In genomic region chr2:3639653-3640052, GRCh38 we compare ENCODE assay signal across 18 cellular contexts. TPM values are rescaled to one million over a fixed set of nuclear protein-coding genes. Genes with fewer than 3 reads are reported as not detected.
DNase-seq lines count a peak whose midpoint lies in the region; ATAC-seq and TF ChIP-seq lines count a peak whose summit lies in the region.
"Had no signal": no experiment of that assay in that cellular context is flagged by ENCODE, and none has a peak within 500 bp of the region (broad histone marks: within the 10 kb centered on the region; RNA-seq: fewer than 3 reads in every experiment).

No MANE protein-coding gene starts in this region.

- POLR2A ChIA-PET in activated CD4-positive, alpha-beta T cell treated with anti-CD3 and anti-CD28 coated beads for 36 hours (lab: Charles Lee), result no interaction called here

- no peaks in the 10 kb centered on the region for H4K20me1 ChIP-seq in osteoblast (ENCODE audit: insufficient read depth, low read length)

- TF ChIP-seq CTCF in osteoblast (IDR thresholded peaks at IDR 0.05; ENCODE audit: extremely low read depth, low read depth, low read length) (no peak), tibial artery (IDR thresholded peaks at IDR 0.05) (no peak)

- no peak overlapping the region for H3K4me3 Mint-ChIP-seq in activated CD8-positive, alpha-beta memory T cell treated with anti-CD3 and anti-CD28 coated beads, Interleukin-2, amount 10 ng/mL, durations not matched to agents 7 days and 5 days
- no peak overlapping the region for H3K4me3 Mint-ChIP-seq in activated CD4-positive, alpha-beta T cell treated with anti-CD3 and anti-CD28 coated beads for 36 hours
- H3K4me3 Mint-ChIP-seq: CD8-positive, alpha-beta T cell had no signal

- CTCF ChIA-PET in activated CD8-positive, alpha-beta memory T cell treated with anti-CD3 and anti-CD28 coated beads, Interleukin-2, amount 10 ng/mL, durations not matched to agents 7 days and 5 days (lab: Charles Lee), result no interaction called here
- CTCF ChIA-PET in activated CD4-positive, alpha-beta T cell treated with anti-CD3 and anti-CD28 coated beads for 36 hours (lab: Charles Lee), result interaction anchor here (0.8 kb wide), 1 partner anchor 56 kb away, joined by 3 read pairs; no protein-coding TSS in a partner anchor

- no peak overlapping the region for H3K4me2 ChIP-seq in osteoblast (ENCODE audit: insufficient read depth, low read length)

- H3K4me3 ChIP-seq in osteoblast (ENCODE audit: insufficient read depth, low read length), result no peak overlapping the region
- H3K4me3 ChIP-seq in tibial artery, result no peak overlapping the region
- H3K4me3 ChIP-seq: HAP-1 had no signal

- no peaks in the 10 kb centered on the region for H3K79me2 ChIP-seq in osteoblast (ENCODE audit: insufficient read depth, low read length)

- no peak overlapping the region for H3K27ac ChIP-seq in osteoblast (ENCODE audit: low read depth, low read length)
- no peak overlapping the region for H3K27ac ChIP-seq in tibial artery
- H3K27ac ChIP-seq: HL-60 had no signal

- no peaks in the 10 kb centered on the region for H3K9me3 Mint-ChIP-seq in activated CD8-positive, alpha-beta memory T cell treated with anti-CD3 and anti-CD28 coated beads, Interleukin-2, amount 10 ng/mL, durations not matched to agents 7 days and 5 days (ENCODE audit: low read depth)
- no peaks in the 10 kb centered on the region for H3K9me3 Mint-ChIP-seq in activated CD4-positive, alpha-beta T cell treated with anti-CD3 and anti-CD28 coated beads for 36 hours (ENCODE audit: low read depth)
- H3K9me3 Mint-ChIP-seq: CD8-positive, alpha-beta T cell had no signal

- H3K36me3 ChIP-seq in osteoblast (ENCODE audit: insufficient read depth, low read length), result no peaks in the 10 kb centered on the region
- H3K36me3 ChIP-seq in tibial artery, result no peaks in the 10 kb centered on the region
- H3K36me3 ChIP-seq: HAP-1 had no signal

- no peaks in the 10 kb centered on the region for H3K36me3 Mint-ChIP-seq in activated CD8-positive, alpha-beta memory T cell treated with anti-CD3 and anti-CD28 coated beads, Interleukin-2, amount 10 ng/mL, durations not matched to agents 7 days and 5 days
- H3K36me3 Mint-ChIP-seq in activated CD4-positive, alpha-beta T cell treated with anti-CD3 and anti-CD28 coated beads for 36 hours (ENCODE audit: low read depth), result no peaks in the 10 kb centered on the region
- H3K36me3 Mint-ChIP-seq: CD8-positive, alpha-beta T cell had no signal

- H3K4me1 ChIP-seq in osteoblast (ENCODE audit: insufficient read depth, low read length), result no peaks in the 10 kb centered on the region
- H3K4me1 ChIP-seq in tibial artery, result no peaks in the 10 kb centered on the region
- H3K4me1 ChIP-seq: HAP-1 had no signal

- H3K27me3 Mint-ChIP-seq in activated CD8-positive, alpha-beta memory T cell treated with anti-CD3 and anti-CD28 coated beads, Interleukin-2, amount 10 ng/mL, durations not matched to agents 7 days and 5 days, result no peaks in the 10 kb centered on the region
- no peaks in the 10 kb centered on the region for H3K27me3 Mint-ChIP-seq in activated CD4-positive, alpha-beta T cell treated with anti-CD3 and anti-CD28 coated beads for 36 hours

- H3K27me3 ChIP-seq in osteoblast (ENCODE audit: insufficient read depth, low read length) (no peaks in the 10 kb centered on the region), tibial artery (peaks cover 0 to 7% of the 10 kb centered on the region in 2 donors)

- ATAC-seq in activated CD8-positive, alpha-beta memory T cell treated with anti-CD3 and anti-CD28 coated beads, Interleukin-2, amount 10 ng/mL, durations not matched to agents 7 days and 5 days, result no peak
- ATAC-seq in activated CD4-positive, alpha-beta T cell treated with anti-CD3 and anti-CD28 coated beads for 36 hours, result no peak
- ATAC-seq: CD8-positive, alpha-beta T cell; PC-3 had no signal

- H3K27ac Mint-ChIP-seq in activated CD8-positive, alpha-beta memory T cell treated with anti-CD3 and anti-CD28 coated beads, Interleukin-2, amount 10 ng/mL, durations not matched to agents 7 days and 5 days, result no peak overlapping the region
- H3K27ac Mint-ChIP-seq in activated CD4-positive, alpha-beta T cell treated with anti-CD3 and anti-CD28 coated beads for 36 hours, result no peak overlapping the region
- H3K27ac Mint-ChIP-seq: CD8-positive, alpha-beta T cell had no signal

- no peak overlapping the region for H2AFZ ChIP-seq in osteoblast (ENCODE audit: low read length)

- peak; percentile 33 for DNase-seq in activated CD8-positive, alpha-beta memory T cell treated with anti-CD3 and anti-CD28 coated beads, Interleukin-2, amount 10 ng/mL, durations not matched to agents 7 days and 5 days
- DNase-seq in activated CD8-positive, alpha-beta memory T cell treated with anti-CD3 and anti-CD28 coated beads for 24 hours, result no peak
- DNase-seq in SK-N-DZ (ENCODE audit: low spot score) (peak; percentile 45), osteoblast (ENCODE audit: insufficient read length, low spot score, missing footprints) (peak; percentile 44), tibial artery (peak; percentile 15 to 28), UCSD-AML1 (lab: John Stamatoyannopoulos, UW; ENCODE audit: unreplicated experiment) (no peak), NCI-H1105 (lab: John Stamatoyannopoulos, UW) (no peak)
- DNase-seq in activated CD4-positive, alpha-beta T cell treated with anti-CD3 and anti-CD28 coated beads for 36 hours, result no peak
- DNase-seq: 8988T, NCI-H1436, NCI-H2029 treated with DMSO at 0.1 percent for 48 hours, NCI-H2171 treated with DMSO at 0.1 percent for 48 hours, PC-3 had no signal

- intact Hi-C loops in tibial artery (cut with DNase I; ENCODE audit: low total_unique reads), result no loop called here
- intact Hi-C loops in activated CD4-positive, alpha-beta T cell treated with anti-CD3 and anti-CD28 coated beads for 36 hours (cut with DNase I, micrococcal nuclease), result no loop called here

- no peaks in the 10 kb centered on the region for H3K9me3 ChIP-seq in osteoblast (ENCODE audit: low read depth, low read length)
- H3K9me3 ChIP-seq in tibial artery, result no peaks in the 10 kb centered on the region
- H3K9me3 ChIP-seq: HAP-1 had no signal

- H3K4me1 Mint-ChIP-seq in activated CD8-positive, alpha-beta memory T cell treated with anti-CD3 and anti-CD28 coated beads, Interleukin-2, amount 10 ng/mL, durations not matched to agents 7 days and 5 days, result no peaks in the 10 kb centered on the region
- no peaks in the 10 kb centered on the region for H3K4me1 Mint-ChIP-seq in activated CD4-positive, alpha-beta T cell treated with anti-CD3 and anti-CD28 coated beads for 36 hours

RNA-seq across cellular contexts. Expression of gene ALLC, which starts 18.3 kb away (rescaled TPM):
- not detected for total RNA-seq in activated CD8-positive, alpha-beta memory T cell treated with anti-CD3 and anti-CD28 coated beads, Interleukin-2, amount 10 ng/mL, durations not matched to agents 7 days and 5 days
- polyA plus RNA-seq in SK-N-DZ (2014; cell fraction: cytosol; rRNA removed), result 0.15 TPM in 1 of 2 replicates, not detected in the other
- 0.21 and 0.38 TPM in 2 replicates for polyA plus RNA-seq in SK-N-DZ (2014; cell fraction: nucleus; rRNA removed)
- not detected in 2 replicates for total RNA-seq in osteoblast
- total RNA-seq in activated CD4-positive, alpha-beta T cell treated with anti-CD3 and anti-CD28 coated beads for 36 hours, result not detected
- total RNA-seq: CD8-positive, alpha-beta T cell; NCI-H460; PC-3 had no signal
- polyA plus RNA-seq: BJ had no signal

RNA-seq across cellular contexts. Expression of gene COLEC11, which starts 44.7 kb away (rescaled TPM):
- total RNA-seq in activated CD8-positive, alpha-beta memory T cell treated with anti-CD3 and anti-CD28 coated beads, Interleukin-2, amount 10 ng/mL, durations not matched to agents 7 days and 5 days, result under 1 TPM; 0.23 to 0.32 TPM
- 28.0 and 37.2 TPM in 2 replicates for polyA plus RNA-seq in SK-N-DZ (2014; cell fraction: cytosol; rRNA removed)
- polyA plus RNA-seq in SK-N-DZ (2014; cell fraction: nucleus; rRNA removed), result 24.5 and 27.2 TPM in 2 replicates
- total RNA-seq in osteoblast, result under 0.01 and 0.36 TPM in 2 replicates
- total RNA-seq in activated CD4-positive, alpha-beta T cell treated with anti-CD3 and anti-CD28 coated beads for 36 hours, result under 1 TPM; 0.18 to 0.37 TPM
- total RNA-seq: CD8-positive, alpha-beta T cell had no signal

Comparison
In these comparisons a context has a peak if more than half of its experiments do, and no peak if none do; other contexts are left out.
1. DNase-seq: peak in activated CD8-positive, alpha-beta memory T cell treated with anti-CD3 and anti-CD28 coated beads, Interleukin-2, amount 10 ng/mL, durations not matched to agents 7 days and 5 days (single experiment), SK-N-DZ (single experiment), osteoblast (single experiment) and tibial artery (2 of 2); none in activated CD8-positive, alpha-beta memory T cell treated with anti-CD3 and anti-CD28 coated beads for 24 hours (single experiment), UCSD-AML1 (single experiment), NCI-H1105 (single experiment) and activated CD4-positive, alpha-beta T cell treated with anti-CD3 and anti-CD28 coated beads for 36 hours (single experiment).